Comparison of ENCODE assay signal across 18 cellular contexts in genomic region chrX:84118315-84118714, GRCh38.
"Had no signal": no experiment of that assay in that cellular context is flagged by ENCODE, and none has a peak within 500 bp of the region (broad histone marks: within the 10 kb centered on the region; RNA-seq: fewer than 3 reads in every experiment).

No MANE protein-coding gene starts in this region.

- H3K9me3 ChIP-seq: gastrocnemius medialis, neutrophil had no signal

- H3K27me3 ChIP-seq: cardiac muscle cell, gastrocnemius medialis, neutrophil, right lobe of liver had no signal

- DNase-seq: activated CD4-positive, alpha-beta T cell treated with anti-CD3 and anti-CD28 coated beads, Interleukin-2, amount 50 U/mL, for 4 hours; activated effector memory CD4-positive, alpha-beta T cell treated with anti-CD3 and anti-CD28 coated beads, Interleukin-2, amount 50 U/mL, for 16 hours; activated naive CD4-positive, alpha-beta T cell treated with anti-CD3 and anti-CD28 coated beads, Interleukin-2, amount 50 U/mL, for 16 hours; activated T-cell treated with anti-CD3 and anti-CD28 coated beads, Interleukin-2, amount 50 U/mL, for 72 hours; effector memory CD8-positive, alpha-beta T cell; erythroblast; gastrocnemius medialis; head of caudate nucleus; right lobe of liver; stimulated activated CD4-positive, alpha-beta T cell treated with anti-CD3 and anti-CD28 coated beads, Interleukin-4, amount 100 ng/mL, for 4 hours; stimulated activated naive CD4-positive, alpha-beta T cell; T-helper 17 cell; WERI-Rb-1 had no signal

- H3K36me3 ChIP-seq: cardiac muscle cell, gastrocnemius medialis, neutrophil, right lobe of liver, WERI-Rb-1 had no signal

- H3K4me1 ChIP-seq: gastrocnemius medialis, parathyroid adenoma, right lobe of liver had no signal

- H3K27ac ChIP-seq: cardiac muscle cell, gastrocnemius medialis, neutrophil, parathyroid adenoma, right lobe of liver, WERI-Rb-1 had no signal

- ATAC-seq: activated T-cell treated with anti-CD3 and anti-CD28 coated beads, Interleukin-2, amount 50 U/mL, for 72 hours; effector memory CD8-positive, alpha-beta T cell; gastrocnemius medialis; natural killer cell treated with Interleukin-12 subunit alpha and Interleukin-12 subunit beta and Interleukin-15 and Interleukin-18, amount 100 ng/mL, for 72 hours; right lobe of liver; T-helper 17 cell had no signal

- H3K4me3 ChIP-seq: cardiac muscle cell, gastrocnemius medialis, right lobe of liver, smooth muscle cell had no signal
